In genomic region chr20:49157146-49157545, GRCh38 we compare ENCODE assay signal across 1 cellular context.
TF ChIP-seq lines count a peak whose summit lies in the region.

No MANE protein-coding gene starts in this region.

TF ChIP-seq in K562, 482 proteins besides CTCF, POLR2A, EP300 and RAD21 (continued from another document):
- TF ChIP-seq TSHZ1 (CRISPR knock-in tag; IDR thresholded peaks at IDR 0.05) (no peak), RBM25 (IDR thresholded peaks at IDR 0.05; ENCODE audit: low read depth, low read length, severe bottlenecking) (peak; percentile 21), ZNF75A (CRISPR knock-in tag; IDR thresholded peaks at IDR 0.05) (no peak), ZNF668 (CRISPR knock-in tag; IDR thresholded peaks at IDR 0.05) (no peak), TARDBP (IDR thresholded peaks at IDR 0.05) (no peak), E2F1 (CRISPR knock-in tag; IDR thresholded peaks at IDR 0.05) (no peak), EHMT2 (IDR thresholded peaks at IDR 0.05) (no peak), BCOR (IDR thresholded peaks at IDR 0.05) (no peak), FOXM1 (IDR thresholded peaks at IDR 0.05; ENCODE audit: low read depth) (no peak), FOXM1 (CRISPR knock-in tag; IDR thresholded peaks at IDR 0.05; ENCODE audit: low read depth) (no peak), NR2C2 (CRISPR knock-in tag; IDR thresholded peaks at IDR 0.05) (no peak), NR2C2 (tag; IDR thresholded peaks at IDR 0.05) (no peak), ZNF121 (CRISPR knock-in tag; conservative IDR thresholded peaks at IDR 0.05) (peak; percentile 80)
